Comparison of ENCODE assay signal across 1 cellular context in genomic region chr2:201260302-201260800, GRCh38.
TF ChIP-seq lines count a peak whose summit lies in the region.

TSS of gene CASP8 (plus strand) at chr2:201260536. CDS start at chr2:201266487, 5,951 bp downstream.

TF ChIP-seq in HepG2, 621 proteins besides CTCF, POLR2A, EP300 and RAD21 (continued from another document and continues in another):
- TF ChIP-seq, protein P1, sequence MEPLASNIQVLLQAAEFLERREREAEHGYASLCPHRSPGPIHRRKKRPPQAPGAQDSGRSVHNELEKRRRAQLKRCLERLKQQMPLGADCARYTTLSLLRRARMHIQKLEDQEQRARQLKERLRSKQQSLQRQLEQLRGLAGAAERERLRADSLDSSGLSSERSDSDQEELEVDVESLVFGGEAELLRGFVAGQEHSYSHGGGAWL (CRISPR knock-in tag; IDR thresholded peaks at IDR 0.05): no peak
- no peak for TF ChIP-seq PRDM15 (CRISPR knock-in tag; IDR thresholded peaks at IDR 0.05)
- TF ChIP-seq SRSF1 (optimal IDR thresholded peaks at IDR 0.05; ENCODE audit: low read depth, low read length): no peak
- TF ChIP-seq ZNF773 (CRISPR knock-in tag; IDR thresholded peaks at IDR 0.05; ENCODE audit: borderline replicate concordance): no peak
- no peak for TF ChIP-seq ZNF567 (CRISPR knock-in tag; IDR thresholded peaks at IDR 0.05; ENCODE audit: borderline replicate concordance)
- no peak for TF ChIP-seq ZNF329 (CRISPR knock-in tag; IDR thresholded peaks at IDR 0.05; ENCODE audit: low read depth)
- no peak for TF ChIP-seq ZNF670 (CRISPR knock-in tag; IDR thresholded peaks at IDR 0.05; ENCODE audit: borderline replicate concordance)
- peak; percentile 22; the same call in 1 of the 2 replicates for TF ChIP-seq MED1 (CRISPR knock-in tag; IDR thresholded peaks at IDR 0.05)
- no peak for TF ChIP-seq ZNF788 (CRISPR knock-in tag; IDR thresholded peaks at IDR 0.05; ENCODE audit: borderline replicate concordance)
- TF ChIP-seq, protein P2, sequence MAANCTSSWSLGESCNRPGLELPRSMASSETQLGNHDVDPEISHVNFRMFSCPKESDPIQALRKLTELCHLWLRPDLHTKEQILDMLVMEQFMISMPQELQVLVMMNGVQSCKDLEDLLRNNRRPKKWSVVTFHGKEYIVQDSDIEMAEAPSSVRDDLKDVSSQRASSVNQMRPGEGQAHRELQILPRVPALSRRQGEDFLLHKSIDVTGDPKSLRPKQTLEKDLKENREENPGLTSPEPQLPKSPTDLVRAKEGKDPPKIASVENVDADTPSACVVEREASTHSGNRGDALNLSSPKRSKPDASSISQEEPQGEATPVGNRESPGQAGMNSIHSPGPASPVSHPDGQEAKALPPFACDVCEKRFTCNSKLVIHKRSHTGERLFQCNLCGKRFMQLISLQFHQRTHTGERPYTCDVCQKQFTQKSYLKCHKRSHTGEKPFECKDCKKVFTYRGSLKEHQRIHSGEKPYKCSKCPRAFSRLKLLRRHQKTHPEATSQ (CRISPR knock-in tag; IDR thresholded peaks at IDR 0.05; ENCODE audit: borderline replicate concordance): 0 out of 2 replicates have a peak, but pooled peaks have one; percentile 44
- TF ChIP-seq ZNF251 (CRISPR knock-in tag; IDR thresholded peaks at IDR 0.05): no peak
- TF ChIP-seq SP140L (CRISPR knock-in tag; IDR thresholded peaks at IDR 0.05; ENCODE audit: borderline replicate concordance): no peak
- TF ChIP-seq, protein P3, sequence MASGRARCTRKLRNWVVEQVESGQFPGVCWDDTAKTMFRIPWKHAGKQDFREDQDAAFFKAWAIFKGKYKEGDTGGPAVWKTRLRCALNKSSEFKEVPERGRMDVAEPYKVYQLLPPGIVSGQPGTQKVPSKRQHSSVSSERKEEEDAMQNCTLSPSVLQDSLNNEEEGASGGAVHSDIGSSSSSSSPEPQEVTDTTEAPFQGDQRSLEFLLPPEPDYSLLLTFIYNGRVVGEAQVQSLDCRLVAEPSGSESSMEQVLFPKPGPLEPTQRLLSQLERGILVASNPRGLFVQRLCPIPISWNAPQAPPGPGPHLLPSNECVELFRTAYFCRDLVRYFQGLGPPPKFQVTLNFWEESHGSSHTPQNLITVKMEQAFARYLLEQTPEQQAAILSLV (CRISPR knock-in tag; IDR thresholded peaks at IDR 0.05; ENCODE audit: borderline replicate concordance): no peak
- TF ChIP-seq ATF7-NPFF (CRISPR knock-in tag; IDR thresholded peaks at IDR 0.05; ENCODE audit: low read depth): no peak
- no peak for TF ChIP-seq ZNF543 (CRISPR knock-in tag; IDR thresholded peaks at IDR 0.05)
- TF ChIP-seq GPN1 (CRISPR knock-in tag; IDR thresholded peaks at IDR 0.05; ENCODE audit: borderline replicate concordance): no peak
- peak; percentile 81; the same call in 1 of the 2 replicates for TF ChIP-seq CBX5 (CRISPR knock-in tag; IDR thresholded peaks at IDR 0.05; ENCODE audit: borderline replicate concordance)
- no peak for TF ChIP-seq ATF5 (CRISPR knock-in tag; IDR thresholded peaks at IDR 0.05; ENCODE audit: low read depth)
- no peak for TF ChIP-seq NFIC (IDR thresholded peaks at IDR 0.05; ENCODE audit: low read length)
- TF ChIP-seq SOX5 (CRISPR knock-in tag; IDR thresholded peaks at IDR 0.05; ENCODE audit: borderline replicate concordance): no peak
- TF ChIP-seq, protein P4, sequence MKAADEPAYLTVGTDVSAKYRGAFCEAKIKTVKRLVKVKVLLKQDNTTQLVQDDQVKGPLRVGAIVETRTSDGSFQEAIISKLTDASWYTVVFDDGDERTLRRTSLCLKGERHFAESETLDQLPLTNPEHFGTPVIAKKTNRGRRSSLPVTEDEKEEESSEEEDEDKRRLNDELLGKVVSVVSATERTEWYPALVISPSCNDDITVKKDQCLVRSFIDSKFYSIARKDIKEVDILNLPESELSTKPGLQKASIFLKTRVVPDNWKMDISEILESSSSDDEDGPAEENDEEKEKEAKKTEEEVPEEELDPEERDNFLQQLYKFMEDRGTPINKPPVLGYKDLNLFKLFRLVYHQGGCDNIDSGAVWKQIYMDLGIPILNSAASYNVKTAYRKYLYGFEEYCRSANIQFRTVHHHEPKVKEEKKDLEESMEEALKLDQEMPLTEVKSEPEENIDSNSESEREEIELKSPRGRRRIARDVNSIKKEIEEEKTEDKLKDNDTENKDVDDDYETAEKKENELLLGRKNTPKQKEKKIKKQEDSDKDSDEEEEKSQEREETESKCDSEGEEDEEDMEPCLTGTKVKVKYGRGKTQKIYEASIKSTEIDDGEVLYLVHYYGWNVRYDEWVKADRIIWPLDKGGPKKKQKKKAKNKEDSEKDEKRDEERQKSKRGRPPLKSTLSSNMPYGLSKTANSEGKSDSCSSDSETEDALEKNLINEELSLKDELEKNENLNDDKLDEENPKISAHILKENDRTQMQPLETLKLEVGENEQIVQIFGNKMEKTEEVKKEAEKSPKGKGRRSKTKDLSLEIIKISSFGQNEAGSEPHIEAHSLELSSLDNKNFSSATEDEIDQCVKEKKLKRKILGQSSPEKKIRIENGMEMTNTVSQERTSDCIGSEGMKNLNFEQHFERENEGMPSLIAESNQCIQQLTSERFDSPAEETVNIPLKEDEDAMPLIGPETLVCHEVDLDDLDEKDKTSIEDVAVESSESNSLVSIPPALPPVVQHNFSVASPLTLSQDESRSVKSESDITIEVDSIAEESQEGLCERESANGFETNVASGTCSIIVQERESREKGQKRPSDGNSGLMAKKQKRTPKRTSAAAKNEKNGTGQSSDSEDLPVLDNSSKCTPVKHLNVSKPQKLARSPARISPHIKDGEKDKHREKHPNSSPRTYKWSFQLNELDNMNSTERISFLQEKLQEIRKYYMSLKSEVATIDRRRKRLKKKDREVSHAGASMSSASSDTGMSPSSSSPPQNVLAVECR (CRISPR knock-in tag; IDR thresholded peaks at IDR 0.05; ENCODE audit: borderline replicate concordance): peak; percentile 39; the same call in 1 of the 2 replicates
- TF ChIP-seq ZFP36L2 (CRISPR knock-in tag; IDR thresholded peaks at IDR 0.05): no peak
- TF ChIP-seq ZNF510 (CRISPR knock-in tag; IDR thresholded peaks at IDR 0.05; ENCODE audit: low read depth): no peak
- TF ChIP-seq NFE2L2 (IDR thresholded peaks at IDR 0.05; ENCODE audit: low read length): no peak
- TF ChIP-seq ZMAT3 (CRISPR knock-in tag; conservative IDR thresholded peaks at IDR 0.05): no peak
- TF ChIP-seq ZNF616 (CRISPR knock-in tag; IDR thresholded peaks at IDR 0.05; ENCODE audit: low read depth): no peak
- TF ChIP-seq ZNF30 (CRISPR knock-in tag; IDR thresholded peaks at IDR 0.05): no peak
- TF ChIP-seq ZNF746 (CRISPR knock-in tag; IDR thresholded peaks at IDR 0.05): no peak
- no peak for TF ChIP-seq ZNF180 (CRISPR knock-in tag; IDR thresholded peaks at IDR 0.05; ENCODE audit: borderline replicate concordance, low read depth)
- no peak for TF ChIP-seq ZNF547 (CRISPR knock-in tag; IDR thresholded peaks at IDR 0.05)
- TF ChIP-seq PHF8 (CRISPR knock-in tag; IDR thresholded peaks at IDR 0.05): no peak
- no peak for TF ChIP-seq RARG (CRISPR knock-in tag; IDR thresholded peaks at IDR 0.05; ENCODE audit: low read depth)
- no peak for TF ChIP-seq CC2D1A (CRISPR knock-in tag; IDR thresholded peaks at IDR 0.05)
- peak; percentile 50 for TF ChIP-seq DRAP1 (CRISPR knock-in tag; IDR thresholded peaks at IDR 0.05)
- no peak for TF ChIP-seq FOXA1 (IDR thresholded peaks at IDR 0.05)
- no peak for TF ChIP-seq FOXA1 (CRISPR knock-in tag; IDR thresholded peaks at IDR 0.05)
- TF ChIP-seq SNAPC2 (CRISPR knock-in tag; IDR thresholded peaks at IDR 0.05): no peak
- no peak for TF ChIP-seq ZNF775 (CRISPR knock-in tag; IDR thresholded peaks at IDR 0.05; ENCODE audit: borderline replicate concordance)
- TF ChIP-seq THAP11 (CRISPR knock-in tag; IDR thresholded peaks at IDR 0.05): peak; percentile 37; the same call in 1 of the 2 replicates
- no peak for TF ChIP-seq PPARG (CRISPR knock-in tag; conservative IDR thresholded peaks at IDR 0.05)
- no peak for TF ChIP-seq PHF5A (CRISPR knock-in tag; IDR thresholded peaks at IDR 0.05; ENCODE audit: low read depth, unreplicated experiment)
- no peak for TF ChIP-seq ZNF34 (CRISPR knock-in tag; IDR thresholded peaks at IDR 0.05; ENCODE audit: borderline replicate concordance)
- no peak for TF ChIP-seq SOX6 (IDR thresholded peaks at IDR 0.05)
- TF ChIP-seq SOX6 (CRISPR knock-in tag; IDR thresholded peaks at IDR 0.05): peak; percentile 49; the same call in 1 of the 2 replicates
- no peak for TF ChIP-seq PRMT3 (CRISPR knock-in tag; IDR thresholded peaks at IDR 0.05; ENCODE audit: borderline replicate concordance, low read depth)
- TF ChIP-seq HMGXB4 (CRISPR knock-in tag; IDR thresholded peaks at IDR 0.05; ENCODE audit: borderline replicate concordance in 1 of 2, low read depth in 1 of 2): no peak
- no peak for TF ChIP-seq ZNF619 (CRISPR knock-in tag; IDR thresholded peaks at IDR 0.05)
- TF ChIP-seq MLX (CRISPR knock-in tag; IDR thresholded peaks at IDR 0.05): no peak
- no peak for TF ChIP-seq GLMP (CRISPR knock-in tag; IDR thresholded peaks at IDR 0.05; ENCODE audit: borderline replicate concordance)
- TF ChIP-seq SP5 (CRISPR knock-in tag; IDR thresholded peaks at IDR 0.05; ENCODE audit: borderline replicate concordance, low read depth): no peak
- TF ChIP-seq SSRP1 (CRISPR knock-in tag; IDR thresholded peaks at IDR 0.05): no peak
- peak; percentile 63 for TF ChIP-seq MIXL1 (CRISPR knock-in tag; IDR thresholded peaks at IDR 0.05)
- TF ChIP-seq REPIN1 (CRISPR knock-in tag; IDR thresholded peaks at IDR 0.05; ENCODE audit: borderline replicate concordance, low read depth): no peak
- TF ChIP-seq ZNF652 (CRISPR knock-in tag; IDR thresholded peaks at IDR 0.05; ENCODE audit: borderline replicate concordance, low read depth): no peak
- no peak for TF ChIP-seq ZNF792 (CRISPR knock-in tag; IDR thresholded peaks at IDR 0.05)
- TF ChIP-seq, protein P5, sequence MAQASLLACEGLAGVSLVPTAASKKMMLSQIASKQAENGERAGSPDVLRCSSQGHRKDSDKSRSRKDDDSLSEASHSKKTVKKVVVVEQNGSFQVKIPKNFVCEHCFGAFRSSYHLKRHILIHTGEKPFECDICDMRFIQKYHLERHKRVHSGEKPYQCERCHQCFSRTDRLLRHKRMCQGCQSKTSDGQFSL (CRISPR knock-in tag; IDR thresholded peaks at IDR 0.05): no peak
- no peak for TF ChIP-seq NFIB (CRISPR knock-in tag; IDR thresholded peaks at IDR 0.05; ENCODE audit: borderline replicate concordance)
- peak; percentile 43; the same call in 1 of the 2 replicates for TF ChIP-seq JUND (CRISPR knock-in tag; IDR thresholded peaks at IDR 0.05)
